ENCODE assay signal across 2 cellular contexts in the genomic region with DNA sequence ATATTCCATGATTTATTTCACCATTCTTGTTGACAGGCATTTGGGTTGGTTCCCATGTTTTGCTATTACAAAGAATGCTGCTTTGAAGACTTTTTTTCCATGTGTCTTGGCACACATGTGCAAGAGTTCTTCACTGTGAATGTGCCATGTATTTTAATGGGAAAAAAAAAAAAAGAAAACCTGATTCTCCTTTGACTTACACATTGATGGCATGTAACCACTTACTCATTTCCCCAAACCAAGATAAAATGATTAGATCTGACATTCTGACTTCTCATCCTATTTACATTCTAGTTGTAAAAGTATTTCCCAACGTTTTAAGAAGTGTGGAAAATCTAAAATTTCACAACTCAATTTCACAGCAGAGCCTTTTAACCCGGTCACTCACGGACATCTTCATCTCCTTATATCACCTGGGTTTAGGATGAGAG.
TF ChIP-seq lines count a peak whose summit lies in the region.

No MANE protein-coding gene starts in this region.

TF ChIP-seq in A549, 52 proteins besides CTCF, POLR2A, EP300 and RAD21 (continued from another document):
- TF ChIP-seq JUNB (IDR thresholded peaks at IDR 0.05) (peak; percentile 30; the same call in 1 of the 2 replicates), FOSL2 (IDR thresholded peaks at IDR 0.05) (no peak), FOSL2 (CRISPR knock-in tag; IDR thresholded peaks at IDR 0.05) (peak; percentile 9; the same call in 1 of the 2 replicates), CEBPB (IDR thresholded peaks at IDR 0.05) (peak; percentile 35 to 64; a peak in 3 of 4 replicates), KDM5A (IDR thresholded peaks at IDR 0.05) (no peak), ZNF302 (CRISPR knock-in tag; IDR thresholded peaks at IDR 0.05) (no peak)
- TF ChIP-seq, protein P1, sequence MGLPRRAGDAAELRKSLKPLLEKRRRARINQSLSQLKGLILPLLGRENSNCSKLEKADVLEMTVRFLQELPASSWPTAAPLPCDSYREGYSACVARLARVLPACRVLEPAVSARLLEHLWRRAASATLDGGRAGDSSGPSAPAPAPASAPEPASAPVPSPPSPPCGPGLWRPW (IDR thresholded peaks at IDR 0.05), result peak; percentile 45; the same call in 1 of the 2 replicates
TF ChIP-seq in A549: peak in this region for 5.

TF ChIP-seq in HepG2, 621 proteins besides CTCF, POLR2A, EP300 and RAD21 (continued from another document):
- TF ChIP-seq ZBTB20 (CRISPR knock-in tag; IDR thresholded peaks at IDR 0.05; ENCODE audit: borderline replicate concordance, low read depth) (no peak), ZFP90 (CRISPR knock-in tag; IDR thresholded peaks at IDR 0.05; ENCODE audit: borderline replicate concordance) (no peak), ZSCAN9 (CRISPR knock-in tag; IDR thresholded peaks at IDR 0.05; ENCODE audit: borderline replicate concordance) (no peak)
